In genomic region chr10:102796407-102797176, GRCh38 we compare ENCODE assay signal across 8 cellular contexts. TPM values are rescaled to one million over a fixed set of nuclear protein-coding genes. Genes with fewer than 3 reads are reported as not detected.
DNase-seq lines count a peak whose midpoint lies in the region; ATAC-seq, FAIRE-seq and TF ChIP-seq lines count a peak whose summit lies in the region.

No MANE protein-coding gene starts in this region.

- 0 out of 2 replicates have a peak overlapping the region, but pooled peaks have one; percentile 66 for H3K27ac Mint-ChIP-seq in GM23338
- H3K27ac Mint-ChIP-seq in activated T-helper 1 cell treated with anti-CD3 and anti-CD28 coated beads, Interleukin-12 subunit alpha, Interleukin-12 subunit beta, Interleukin-2, Interleukin-4 antibody, amounts not matched to agents 30 ng/mL and 10 ng/mL and 1 ng/mL, durations not matched to agents 14 hours and 24 hours and 36 hours = peak overlapping the region; percentile 76

- H3F3A ChIP-seq in GM23338 (replicated peaks; ENCODE audit: low read depth) = peaks cover 5% of the 10 kb centered on the region; the same call in 1 of the 2 replicates

- WGBS in small intestine, 3 donors = 37 to 66% (median 56%) methylated on average over 9 of the region's 9 CpGs

- H3K9me3 Mint-ChIP-seq in GM23338 = no peaks in the 10 kb centered on the region
- no peaks in the 10 kb centered on the region for H3K9me3 Mint-ChIP-seq in activated T-helper 1 cell treated with anti-CD3 and anti-CD28 coated beads, Interleukin-12 subunit alpha, Interleukin-12 subunit beta, Interleukin-2, Interleukin-4 antibody, amounts not matched to agents 30 ng/mL and 10 ng/mL and 1 ng/mL, durations not matched to agents 14 hours and 24 hours and 36 hours

- intact Hi-C loops in activated T-helper 1 cell treated with anti-CD3 and anti-CD28 coated beads, Interleukin-12 subunit alpha, Interleukin-12 subunit beta, Interleukin-2, Interleukin-4 antibody, amounts not matched to agents 30 ng/mL and 10 ng/mL and 1 ng/mL, durations not matched to agents 14 hours and 24 hours and 36 hours (cut with micrococcal nuclease) = no loop called here

- H3K36me3 ChIP-seq in GM23338 (ENCODE audit: insufficient read depth) = no peaks in the 10 kb centered on the region
- peaks cover 4% of the 10 kb centered on the region for H3K36me3 ChIP-seq in cardiac muscle cell
- peaks cover 3 to 8% of the 10 kb centered on the region in 2 donors for H3K36me3 ChIP-seq in small intestine (ENCODE audit: control insufficient read depth in 2 of 2, insufficient read depth in 2 of 2, low read length in 2 of 2)

- peaks cover 38% of the 10 kb centered on the region for H3K4me1 Mint-ChIP-seq in GM23338
- peaks cover 35% of the 10 kb centered on the region for H3K4me1 Mint-ChIP-seq in activated T-helper 1 cell treated with anti-CD3 and anti-CD28 coated beads, Interleukin-12 subunit alpha, Interleukin-12 subunit beta, Interleukin-2, Interleukin-4 antibody, amounts not matched to agents 30 ng/mL and 10 ng/mL and 1 ng/mL, durations not matched to agents 14 hours and 24 hours and 36 hours (ENCODE audit: low read depth)

- H3K4me3 Mint-ChIP-seq in GM23338 = no peak overlapping the region
- H3K4me3 Mint-ChIP-seq in activated T-helper 1 cell treated with anti-CD3 and anti-CD28 coated beads, Interleukin-12 subunit alpha, Interleukin-12 subunit beta, Interleukin-2, Interleukin-4 antibody, amounts not matched to agents 30 ng/mL and 10 ng/mL and 1 ng/mL, durations not matched to agents 14 hours and 24 hours and 36 hours = peak overlapping the region; percentile 7

- no peaks in the 10 kb centered on the region for H4K20me1 ChIP-seq in GM23338 (replicated peaks; ENCODE audit: insufficient read depth)

- no peak for TF ChIP-seq CTCF in GM23338 (conservative IDR thresholded peaks at IDR 0.05; ENCODE audit: low read depth in 2 of 2)
- no peak for TF ChIP-seq CTCF in cardiac muscle cell (IDR thresholded peaks at IDR 0.05; ENCODE audit: low read depth, low read length)

- no peak overlapping the region for H3K4me2 ChIP-seq in GM23338

- no peak overlapping the region for H2AFZ ChIP-seq in GM23338

- peaks cover 21% of the 10 kb centered on the region for H3K4me1 ChIP-seq in GM23338 (ENCODE audit: insufficient read depth)
- peaks cover 39% of the 10 kb centered on the region for H3K4me1 ChIP-seq in cardiac muscle cell (ENCODE audit: low read depth)
- H3K4me1 ChIP-seq in small intestine (ENCODE audit: control insufficient read depth in 2 of 2, insufficient read depth in 1 of 2, low read depth in 1 of 2, low read length in 1 of 2) = peaks cover 2 to 24% of the 10 kb centered on the region in 2 donors

- peak; percentile 40 for DNase-seq in G401 (ENCODE audit: low spot score)
- no peak for DNase-seq in GM23338 (ENCODE audit: low spot score)
- DNase-seq in NCI-H510A (lab: John Stamatoyannopoulos, UW) = peak; percentile 21
- peak; percentile 55 for DNase-seq in activated T-helper 1 cell treated with anti-CD3 and anti-CD28 coated beads, Interleukin-12 subunit alpha, Interleukin-12 subunit beta, Interleukin-2, Interleukin-4 antibody, amounts not matched to agents 30 ng/mL and 10 ng/mL and 1 ng/mL, durations not matched to agents 14 hours and 24 hours and 36 hours (ENCODE audit: low spot score)
- peak in 1 of 2 donors; percentile 80 for DNase-seq in cardiac muscle cell (ENCODE audit: low read depth in 1 of 2, low spot score in 1 of 2)
- DNase-seq in SK-N-DZ (ENCODE audit: low spot score) = no peak
- DNase-seq in small intestine = no peak

- H3K27me3 Mint-ChIP-seq in GM23338 (ENCODE audit: insufficient read depth, low read depth, poor library complexity) = no peaks in the 10 kb centered on the region
- no peaks in the 10 kb centered on the region for H3K27me3 Mint-ChIP-seq in activated T-helper 1 cell treated with anti-CD3 and anti-CD28 coated beads, Interleukin-12 subunit alpha, Interleukin-12 subunit beta, Interleukin-2, Interleukin-4 antibody, amounts not matched to agents 30 ng/mL and 10 ng/mL and 1 ng/mL, durations not matched to agents 14 hours and 24 hours and 36 hours (ENCODE audit: insufficient read depth)

- H3K27ac ChIP-seq in GM23338 (ENCODE audit: low read depth) (no peak overlapping the region; the same call in 1 of the 2 replicates), cardiac muscle cell (peak overlapping the region; percentile 63), skin epidermis (peak overlapping the region in 19 of 21 experiments; percentile 8 to 83 (median 64)), small intestine (ENCODE audit: low read depth in 1 of 2, low read length in 1 of 2) (peak overlapping the region in 1 of 2 donors; percentile 80)

- no peak for ATAC-seq in GM23338

- H3K4me3 ChIP-seq in GM23338 (no peak overlapping the region), cardiac muscle cell (no peak overlapping the region), skin epidermis (no peak overlapping the region), small intestine (ENCODE audit: low read depth in 1 of 2, low read length in 2 of 2) (no peak overlapping the region)

- peaks cover 15% of the 10 kb centered on the region for H3K36me3 Mint-ChIP-seq in GM23338 (ENCODE audit: low read depth)
- peaks cover 7% of the 10 kb centered on the region for H3K36me3 Mint-ChIP-seq in activated T-helper 1 cell treated with anti-CD3 and anti-CD28 coated beads, Interleukin-12 subunit alpha, Interleukin-12 subunit beta, Interleukin-2, Interleukin-4 antibody, amounts not matched to agents 30 ng/mL and 10 ng/mL and 1 ng/mL, durations not matched to agents 14 hours and 24 hours and 36 hours (ENCODE audit: low read depth)

- in situ Hi-C loops in G401 (cut with HindIII; ENCODE audit: low sequenced_read_pairs) = no loop called here

- no peaks in the 10 kb centered on the region for H3K9me2 ChIP-seq in GM23338 (ENCODE audit: insufficient read depth)

- 0 out of 2 replicates have a peak, but pooled peaks cover 14% of the 10 kb centered on the region for H3K79me2 ChIP-seq in GM23338 (replicated peaks; ENCODE audit: insufficient read depth)

- H3K27me3 ChIP-seq in GM23338 (ENCODE audit: insufficient read depth) = no peaks in the 10 kb centered on the region
- no peaks in the 10 kb centered on the region for H3K27me3 ChIP-seq in cardiac muscle cell
- no peaks in the 10 kb centered on the region for H3K27me3 ChIP-seq in small intestine (ENCODE audit: control insufficient read depth in 2 of 2, insufficient read depth in 2 of 2, low read length in 2 of 2)

- FAIRE-seq in small intestine (lab: Jason Lieb, UNC) = no peak

- H3K9me3 ChIP-seq in cardiac muscle cell (ENCODE audit: low read depth) (no peaks in the 10 kb centered on the region), small intestine (ENCODE audit: control insufficient read depth, low read depth) (no peaks in the 10 kb centered on the region)

TF ChIP-seq in GM23338, 12 proteins besides CTCF, POLR2A, EP300 and RAD21 (continues in another document):
- TF ChIP-seq POLR2AphosphoS5 (IDR thresholded peaks at IDR 0.05; ENCODE audit: low read depth) (no peak), ZNF114 (CRISPR knock-in tag; IDR thresholded peaks at IDR 0.05) (no peak), ETS1 (IDR thresholded peaks at IDR 0.05) (no peak), JUNB (IDR thresholded peaks at IDR 0.05; ENCODE audit: unreplicated experiment) (no peak)

RNA-seq across cellular contexts. Expression of gene CYP17A1, which starts 40.6 kb away (rescaled TPM):
- not detected in 2 replicates for total RNA-seq in G401 (2014; rRNA removed; shearing (Covaris generic))
- not detected in 2 replicates for total RNA-seq in GM23338 (2014; rRNA removed; shearing (Covaris generic))
- polyA plus RNA-seq in GM23338 (2016; fragmentation: Nextera tagmentation; extraction: Ambion mirVana) = not detected in 2 replicates
- total RNA-seq in activated T-helper 1 cell treated with anti-CD3 and anti-CD28 coated beads, Interleukin-12 subunit alpha, Interleukin-12 subunit beta, Interleukin-2, Interleukin-4 antibody, amounts not matched to agents 30 ng/mL and 10 ng/mL and 1 ng/mL, durations not matched to agents 14 hours and 24 hours and 36 hours = not detected in 2 replicates
- total RNA-seq in cardiac muscle cell = not detected in 2 replicates
- polyA plus RNA-seq in cardiac muscle cell = not detected in 2 replicates
- not detected in 2 replicates for polyA plus RNA-seq in SK-N-DZ (2014; cell fraction: cytosol; rRNA removed)
- not detected in 2 replicates for polyA plus RNA-seq in SK-N-DZ (2014; cell fraction: nucleus; rRNA removed)
- polyA plus RNA-seq in small intestine = 10 to 100 TPM in 1 of 3 donors, 1 to 10 TPM in 1, under 1 TPM in 1; 0.10 to 13.4 (median 3.0) TPM

RNA-seq across cellular contexts. Expression of gene WBP1L, which starts 52.8 kb away (rescaled TPM):
- 13.6 and 16.6 TPM in 2 replicates for total RNA-seq in G401 (2014; rRNA removed; shearing (Covaris generic))
- total RNA-seq in GM23338 (2014; rRNA removed; shearing (Covaris generic)) = 48.5 and 55.7 TPM in 2 replicates
- 5.1 and 7.0 TPM in 2 replicates for polyA plus RNA-seq in GM23338 (2016; fragmentation: Nextera tagmentation; extraction: Ambion mirVana)
- total RNA-seq in activated T-helper 1 cell treated with anti-CD3 and anti-CD28 coated beads, Interleukin-12 subunit alpha, Interleukin-12 subunit beta, Interleukin-2, Interleukin-4 antibody, amounts not matched to agents 30 ng/mL and 10 ng/mL and 1 ng/mL, durations not matched to agents 14 hours and 24 hours and 36 hours = 19.4 and 20.0 TPM in 2 replicates
- total RNA-seq in cardiac muscle cell = 40.6 and 43.9 TPM in 2 replicates
- 14.2 and 17.1 TPM in 2 replicates for polyA plus RNA-seq in cardiac muscle cell
- polyA plus RNA-seq in SK-N-DZ (2014; cell fraction: cytosol; rRNA removed) = 7.4 and 9.8 TPM in 2 replicates
- 4.2 and 8.2 TPM in 2 replicates for polyA plus RNA-seq in SK-N-DZ (2014; cell fraction: nucleus; rRNA removed)
- polyA plus RNA-seq in small intestine = 10 to 100 TPM; 15.2 to 29.9 (median 16.8) TPM

RNA-seq across cellular contexts. Expression of gene BORCS7, which starts 57.5 kb away (rescaled TPM):
- total RNA-seq in G401 (2014; rRNA removed; shearing (Covaris generic)) = 22.6 and 28.5 TPM in 2 replicates
- 5.6 and 6.0 TPM in 2 replicates for total RNA-seq in GM23338 (2014; rRNA removed; shearing (Covaris generic))
- polyA plus RNA-seq in GM23338 (2016; fragmentation: Nextera tagmentation; extraction: Ambion mirVana) (7.8 and 9.0 TPM in 2 replicates), cardiac muscle cell (18.3 and 19.4 TPM in 2 replicates), small intestine (10 to 100 TPM; 38.9 to 49.4 (median 39.9) TPM)
- 9.7 and 12.6 TPM in 2 replicates for total RNA-seq in activated T-helper 1 cell treated with anti-CD3 and anti-CD28 coated beads, Interleukin-12 subunit alpha, Interleukin-12 subunit beta, Interleukin-2, Interleukin-4 antibody, amounts not matched to agents 30 ng/mL and 10 ng/mL and 1 ng/mL, durations not matched to agents 14 hours and 24 hours and 36 hours
- 8.2 and 22.6 TPM in 2 replicates for total RNA-seq in cardiac muscle cell
- 30.9 and 31.3 TPM in 2 replicates for polyA plus RNA-seq in SK-N-DZ (2014; cell fraction: cytosol; rRNA removed)
- polyA plus RNA-seq in SK-N-DZ (2014; cell fraction: nucleus; rRNA removed) = 5.5 and 14.6 TPM in 2 replicates

Comparison
In these comparisons a context has a peak if more than half of its experiments do, and no peak if none do; other contexts are left out.
1. DNase-seq: peak in G401 (single experiment), NCI-H510A (single experiment) and activated T-helper 1 cell treated with anti-CD3 and anti-CD28 coated beads, Interleukin-12 subunit alpha, Interleukin-12 subunit beta, Interleukin-2, Interleukin-4 antibody, amounts not matched to agents 30 ng/mL and 10 ng/mL and 1 ng/mL, durations not matched to agents 14 hours and 24 hours and 36 hours (single experiment); none in GM23338 (single experiment), SK-N-DZ (single experiment) and small intestine (single experiment).